1 cellular context compared by ENCODE assay signal in genomic region chr1:117697220-117697781, GRCh38.
TF ChIP-seq lines count a peak whose summit lies in the region.

No MANE protein-coding gene starts in this region.

TF ChIP-seq in IMR-90, 13 proteins besides CTCF, POLR2A, EP300 and RAD21 (continued from another document):
- TF ChIP-seq NFE2L2 (IDR thresholded peaks at IDR 0.05; ENCODE audit: low read depth, low read length), result no peak
- no peak for TF ChIP-seq FOS (IDR thresholded peaks at IDR 0.05; ENCODE audit: low read depth, low read length)
- TF ChIP-seq RFX5 (IDR thresholded peaks at IDR 0.05; ENCODE audit: low read depth, low read length), result no peak
- TF ChIP-seq CEBPB (IDR thresholded peaks at IDR 0.05; ENCODE audit: low read depth, low read length), result no peak
- TF ChIP-seq MAZ (IDR thresholded peaks at IDR 0.05; ENCODE audit: borderline replicate concordance, low read depth, low read length), result no peak
TF ChIP-seq in IMR-90: peak in this region for 0.
